ENCODE assay signal across 18 cellular contexts in genomic region chr18:26862084-26862483, GRCh38. TPM values are rescaled to one million over a fixed set of nuclear protein-coding genes. Genes with fewer than 3 reads are reported as not detected.
DNase-seq lines count a peak whose midpoint lies in the region; ATAC-seq and TF ChIP-seq lines count a peak whose summit lies in the region.
"Had no signal": no experiment of that assay in that cellular context is flagged by ENCODE, and none has a peak within 500 bp of the region (broad histone marks: within the 10 kb centered on the region; RNA-seq: fewer than 3 reads in every experiment).

No MANE protein-coding gene starts in this region.

- no peaks in the 10 kb centered on the region; the same call in 1 of the 2 replicates for H3K9me2 ChIP-seq in GM23338 (ENCODE audit: insufficient read depth)

- H3K27me3 Mint-ChIP-seq in GM23338 (ENCODE audit: insufficient read depth, low read depth, poor library complexity) = peaks cover 5% of the 10 kb centered on the region
- peaks cover 33% of the 10 kb centered on the region for H3K27me3 Mint-ChIP-seq in nephron (ENCODE audit: low read depth)
- peaks cover 42% of the 10 kb centered on the region for H3K27me3 Mint-ChIP-seq in mesothelial cell of epicardium (ENCODE audit: low read depth)

- H3K27me3 ChIP-seq in GM23338 (ENCODE audit: insufficient read depth) = peaks cover 12% of the 10 kb centered on the region; the same call in 1 of the 2 replicates
- peaks cover 0 to 24% (median 0%) of the 10 kb centered on the region in 45 donors for H3K27me3 ChIP-seq in dorsolateral prefrontal cortex
- no peaks in the 10 kb centered on the region for H3K27me3 ChIP-seq in upper lobe of right lung
- H3K27me3 ChIP-seq: BLaER1 treated with 17β-estradiol and CSF1 and Interleukin-3, amounts not matched to agents 10 nM and 100 nM had no signal

- H3K9me3 Mint-ChIP-seq in GM23338 = no peaks in the 10 kb centered on the region
- peaks cover 2% of the 10 kb centered on the region for H3K9me3 Mint-ChIP-seq in nephron
- no peaks in the 10 kb centered on the region for H3K9me3 Mint-ChIP-seq in mesothelial cell of epicardium
- H3K9me3 Mint-ChIP-seq: CD4-positive, alpha-beta T cell; H9; IgD-negative memory B cell had no signal

- H3K4me3 ChIP-seq in GM23338 (no peak overlapping the region), dorsolateral prefrontal cortex (peak overlapping the region in 31 of 59 donors; percentile 0 to 67 (median 47)), upper lobe of right lung (peak overlapping the region; percentile 39)
- H3K4me3 ChIP-seq: BLaER1 treated with 17β-estradiol and CSF1 and Interleukin-3, amounts not matched to agents 10 nM and 100 nM; GM23248 had no signal

- H3K4me1 Mint-ChIP-seq in GM23338 (peaks cover 36% of the 10 kb centered on the region), nephron (peaks cover 26% of the 10 kb centered on the region), mesothelial cell of epicardium (peaks cover 26% of the 10 kb centered on the region)

- no peaks in the 10 kb centered on the region for H4K20me1 ChIP-seq in GM23338 (replicated peaks; ENCODE audit: insufficient read depth)
- H4K20me1 ChIP-seq: BLaER1 treated with 17β-estradiol and CSF1 and Interleukin-3, amounts not matched to agents 10 nM and 100 nM had no signal

- TF ChIP-seq CTCF in GM23338 (conservative IDR thresholded peaks at IDR 0.05; ENCODE audit: low read depth in 2 of 2) = no peak
- no peak for TF ChIP-seq CTCF in dorsolateral prefrontal cortex (IDR thresholded peaks at IDR 0.05 in 54 of 56, conservative IDR thresholded peaks at IDR 0.05 in 2 of 56; ENCODE audit: low read depth in 1 of 56, partially characterized antibody in 56 of 56)
- TF ChIP-seq CTCF in nephron (IDR thresholded peaks at IDR 0.05; ENCODE audit: unreplicated experiment in 3 of 3) = no peak
- TF ChIP-seq CTCF in upper lobe of right lung (IDR thresholded peaks at IDR 0.05) = no peak
- TF ChIP-seq CTCF in mesothelial cell of epicardium (IDR thresholded peaks at IDR 0.05; ENCODE audit: unreplicated experiment) = no peak

- peaks cover 30% of the 10 kb centered on the region for H3K4me1 ChIP-seq in GM23338 (ENCODE audit: insufficient read depth)
- no peaks in the 10 kb centered on the region for H3K4me1 ChIP-seq in upper lobe of right lung

- no peaks in the 10 kb centered on the region; the same call in 1 of the 2 replicates for H3F3A ChIP-seq in GM23338 (replicated peaks; ENCODE audit: low read depth)

- H3K36me3 Mint-ChIP-seq in GM23338 (ENCODE audit: low read depth) = no peaks in the 10 kb centered on the region
- H3K36me3 Mint-ChIP-seq in nephron (ENCODE audit: low read depth) = peaks cover 4% of the 10 kb centered on the region
- no peaks in the 10 kb centered on the region for H3K36me3 Mint-ChIP-seq in mesothelial cell of epicardium
- H3K36me3 Mint-ChIP-seq: IgD-negative memory B cell had no signal

- no peak overlapping the region for H2AFZ ChIP-seq in GM23338
- H2AFZ ChIP-seq: GM23248 had no signal

- H3K9me3 ChIP-seq in upper lobe of right lung = no peaks in the 10 kb centered on the region

- H3K36me3 ChIP-seq in GM23338 (ENCODE audit: insufficient read depth) (no peaks in the 10 kb centered on the region), upper lobe of right lung (peaks cover 4% of the 10 kb centered on the region)
- H3K36me3 ChIP-seq: BLaER1 treated with 17β-estradiol and CSF1 and Interleukin-3, amounts not matched to agents 10 nM and 100 nM had no signal

- H3K4me3 Mint-ChIP-seq in GM23338 (0 out of 3 replicates have a peak overlapping the region, but pooled peaks have one; percentile 22), nephron (peak overlapping the region; percentile 30 to 47 (median 40)), mesothelial cell of epicardium (no peak overlapping the region)
- H3K4me3 Mint-ChIP-seq: CD4-positive, alpha-beta T cell; IgD-negative memory B cell had no signal

- ATAC-seq in GM23338 (no peak), upper lobe of right lung (no peak)

- DNase-seq in GM23338 (ENCODE audit: low spot score) (no peak), dorsolateral prefrontal cortex (peak in 1 of 10 donors; percentile 38), upper lobe of right lung (no peak), RKO (ENCODE audit: low spot score) (no peak), mesothelial cell of epicardium (ENCODE audit: low spot score in 2 of 2, unreplicated experiment in 2 of 2) (no peak), CD1c-positive myeloid dendritic cell (ENCODE audit: extremely low spot score) (no peak)
- DNase-seq: ACHN; Calu3; CD4-positive, alpha-beta T cell; DMS79; EL; GM23248; H9 had no signal

- H3K27ac Mint-ChIP-seq in GM23338 = no peak overlapping the region
- no peak overlapping the region for H3K27ac Mint-ChIP-seq in nephron
- H3K27ac Mint-ChIP-seq in mesothelial cell of epicardium = no peak overlapping the region
- H3K27ac Mint-ChIP-seq: CD4-positive, alpha-beta T cell; H9; IgD-negative memory B cell had no signal

- H3K4me2 ChIP-seq in GM23338 = no peak overlapping the region
- H3K4me2 ChIP-seq: BLaER1 treated with 17β-estradiol and CSF1 and Interleukin-3, amounts not matched to agents 10 nM and 100 nM had no signal

- no peaks in the 10 kb centered on the region for H3K79me2 ChIP-seq in GM23338 (replicated peaks; ENCODE audit: insufficient read depth)

- no peak overlapping the region for H3K27ac ChIP-seq in GM23338 (ENCODE audit: low read depth)
- peak overlapping the region in 53 of 59 donors; percentile 4 to 96 (median 87) for H3K27ac ChIP-seq in dorsolateral prefrontal cortex
- H3K27ac ChIP-seq in upper lobe of right lung = no peak overlapping the region
- H3K27ac ChIP-seq: BLaER1 treated with 17β-estradiol and CSF1 and Interleukin-3, amounts not matched to agents 10 nM and 100 nM; GM23248 had no signal

- intact Hi-C loops in dorsolateral prefrontal cortex (cut with DNase I) = loop anchor here in 1 of 2 donors (5.0 to 10.0 kb wide), 2 partner anchors 50 to 207 kb away; no protein-coding TSS in a partner anchor
- intact Hi-C loops in upper lobe of right lung (cut with DNase I) = no loop called here

TF ChIP-seq in GM23338, 12 proteins besides CTCF, POLR2A, EP300 and RAD21 (continues in another document):
- TF ChIP-seq STAT1 (IDR thresholded peaks at IDR 0.05; ENCODE audit: unreplicated experiment) = no peak
- TF ChIP-seq POLR2AphosphoS5 (IDR thresholded peaks at IDR 0.05; ENCODE audit: low read depth) = no peak
- no peak for TF ChIP-seq EZH2phosphoT487 (IDR thresholded peaks at IDR 0.05; ENCODE audit: unreplicated experiment)

RNA-seq across cellular contexts. Expression of gene AQP4, which starts 3.4 kb away (rescaled TPM):
- total RNA-seq in GM23338 (2014; rRNA removed; shearing (Covaris generic)) = 2.8 and 3.8 TPM in 2 replicates
- 0.30 and 1.1 TPM in 2 replicates for polyA plus RNA-seq in GM23338 (2016; fragmentation: Nextera tagmentation; extraction: Ambion mirVana)
- 1,000 to 10,000 TPM in 10 of 120 experiments, 100 to 1,000 TPM in 110; 261 to 1,277 (median 616) TPM for total RNA-seq in dorsolateral prefrontal cortex
- 345 TPM for total RNA-seq in upper lobe of right lung
- 0.34 to 0.51 TPM (median 0.51 TPM) in 3 replicates for total RNA-seq in mesothelial cell of epicardium
- total RNA-seq: A172; CD4-positive, alpha-beta T cell; GM23248; HT-29 had no signal
- polyA plus RNA-seq: GM23248, IgD-negative memory B cell had no signal

Comparison
In these comparisons a context has a peak if more than half of its experiments do, and no peak if none do; other contexts are left out.
1. H3K27ac ChIP-seq: peak in dorsolateral prefrontal cortex (53 of 59); none in GM23338 (single experiment) and upper lobe of right lung (single experiment).
2. RNA of gene AQP4, which starts 3.4 kb away (total RNA-seq): 261 to 1,277 TPM in dorsolateral prefrontal cortex and 345 TPM in upper lobe of right lung (single experiment); 2.8 to 3.8 TPM in GM23338 and 0.34 to 0.51 TPM in mesothelial cell of epicardium; every median in the first group is over 10 times any median in the second.